Comparison of ENCODE assay signal across 8 cellular contexts in genomic region chr9:128851779-128852600, GRCh38. TPM values are rescaled to one million over a fixed set of nuclear protein-coding genes. Genes with fewer than 3 reads are reported as not detected.
DNase-seq lines count a peak whose midpoint lies in the region; FAIRE-seq and TF ChIP-seq lines count a peak whose summit lies in the region.
"Not testable (repeated sequence)": the region's sequence is repeated elsewhere in the genome, so short reads cannot be mapped to it uniquely, and the experiment has no call there.

No MANE protein-coding gene starts in this region.

- H3K36me3 ChIP-seq in testis (ENCODE audit: low read depth, missing control alignments): not testable (repeated sequence)

- H3K4me1 Mint-ChIP-seq in MCF 10A (ENCODE audit: insufficient read depth, unreplicated experiment): not testable (repeated sequence)
- H3K4me1 Mint-ChIP-seq in mesothelial cell of epicardium: peaks cover 23% of the 10 kb centered on the region

- CTCF ChIA-PET in MCF 10A (lab: Yijun Ruan, JAX): interaction anchor here (0.7 to 4.2 kb wide), 14 partner anchors 10 to 178 kb away, joined by 3 to 71 read pairs (median 4); no protein-coding TSS in a partner anchor

- not testable (repeated sequence) for H3K9me3 Mint-ChIP-seq in MCF 10A (ENCODE audit: unreplicated experiment)
- H3K9me3 Mint-ChIP-seq in mesothelial cell of epicardium: peaks cover 27% of the 10 kb centered on the region

- H3K36me3 Mint-ChIP-seq in MCF 10A (ENCODE audit: insufficient read depth, unreplicated experiment): not testable (repeated sequence)
- peaks cover 17% of the 10 kb centered on the region for H3K36me3 Mint-ChIP-seq in mesothelial cell of epicardium

- H3K4me1 ChIP-seq in testis: not testable (repeated sequence)

- not testable (repeated sequence) for H3K4me3 ChIP-seq in testis

- H3K27me3 Mint-ChIP-seq in MCF 10A (ENCODE audit: insufficient read depth, unreplicated experiment); mesothelial cell of epicardium (ENCODE audit: low read depth): not testable (repeated sequence)

- not testable (repeated sequence) for H3K27ac ChIP-seq in testis

- not testable (repeated sequence) for TF ChIP-seq POLR2A in testis (IDR thresholded peaks at IDR 0.05)

- 81 to 82% methylated on average over 10 of the region's 10 CpGs for WGBS in testis, 2 donors

- H3K27ac Mint-ChIP-seq in MCF 10A (ENCODE audit: low read depth, unreplicated experiment); mesothelial cell of epicardium: not testable (repeated sequence)

- not testable (repeated sequence) for H3K27me3 ChIP-seq in testis

- not testable (repeated sequence) for H3K9me3 ChIP-seq in testis

- DNase-seq in COR-L47 (lab: John Stamatoyannopoulos, UW) (peak; percentile 9), HT1080 (ENCODE audit: low read depth) (peak; percentile 56), NCI-H748 (lab: John Stamatoyannopoulos, UW; ENCODE audit: unreplicated experiment) (peak; percentile 30), SW480 (ENCODE audit: low spot score) (peak; percentile 50), MCF 10A (ENCODE audit: unreplicated experiment) (peak; percentile 58), testis (peak; percentile 58)
- DNase-seq in frontal cortex (ENCODE audit: low spot score in 2 of 2); mesothelial cell of epicardium (ENCODE audit: low spot score in 2 of 2, unreplicated experiment in 2 of 2): not testable (repeated sequence)

- POLR2A ChIA-PET in MCF 10A (lab: Yijun Ruan, JAX): interaction anchor here (0.7 to 1.2 kb wide), 4 partner anchors 13 to 298 kb away, joined by 3 to 6 read pairs (median 4); partner anchors contain the start of genes KYAT1 and LRRC8A

- FAIRE-seq in frontal cortex (lab: Jason Lieb, UNC): peak; percentile 96

- H3K4me3 Mint-ChIP-seq in MCF 10A (ENCODE audit: unreplicated experiment); mesothelial cell of epicardium: not testable (repeated sequence)

- intact Hi-C loops in MCF 10A (cut with micrococcal nuclease): loop anchor here (1.0 to 5.0 kb wide), 2 partner anchors 76 to 155 kb away; no protein-coding TSS in a partner anchor
- intact Hi-C loops in testis (cut with DNase I; ENCODE audit: low total_unique reads): not testable (repeated sequence)

- TF ChIP-seq CTCF in MCF 10A (IDR thresholded peaks at IDR 0.05; ENCODE audit: unreplicated experiment): peak; percentile 67
- peak; percentile 49 for TF ChIP-seq CTCF in mesothelial cell of epicardium (IDR thresholded peaks at IDR 0.05; ENCODE audit: unreplicated experiment)
- peak; percentile 35 to 47 (median 36) for TF ChIP-seq CTCF in testis (IDR thresholded peaks at IDR 0.05)

- BruUV-seq in MCF 10A (replicated peaks; lab: Mats Ljungman, UMichigan): not testable (repeated sequence)

RNA-seq across cellular contexts. Expression of gene SPOUT1, which starts 22.4 kb away (rescaled TPM):
- total RNA-seq in HT1080 (2014; rRNA removed; shearing (Covaris generic)): 32.2 and 36.0 TPM in 2 replicates
- polyA plus RNA-seq in HT1080 (2015; cell fraction: cytosol; rRNA removed): 23.8 and 38.0 TPM in 2 replicates
- polyA plus RNA-seq in HT1080 (2015; cell fraction: nucleus; rRNA removed): 89.9 and 98.7 TPM in 2 replicates
- total RNA-seq in MCF 10A (2022): 30.1 and 32.4 TPM in 2 replicates
- total RNA-seq in frontal cortex: 10.2 TPM
- 34.6 to 44.8 TPM (median 38.1 TPM) in 3 replicates for total RNA-seq in mesothelial cell of epicardium
- 10 to 100 TPM; 34.0 to 43.2 TPM for total RNA-seq in testis
- 14.4 TPM for polyA plus RNA-seq in testis (ENCODE audit: insufficient read depth, low read depth, low replicate concordance)

RNA-seq across cellular contexts. Expression of gene KYAT1, which starts 29.8 kb away (rescaled TPM):
- 7.7 and 8.6 TPM in 2 replicates for total RNA-seq in HT1080 (2014; rRNA removed; shearing (Covaris generic))
- 9.5 and 11.0 TPM in 2 replicates for polyA plus RNA-seq in HT1080 (2015; cell fraction: cytosol; rRNA removed)
- 27.9 and 33.7 TPM in 2 replicates for polyA plus RNA-seq in HT1080 (2015; cell fraction: nucleus; rRNA removed)
- total RNA-seq in MCF 10A (2022): 3.8 and 5.7 TPM in 2 replicates
- total RNA-seq in frontal cortex: 9.8 TPM
- total RNA-seq in mesothelial cell of epicardium: 6.6 to 9.2 TPM (median 8.0 TPM) in 3 replicates
- total RNA-seq in testis: 10 to 100 TPM; 14.0 to 18.0 TPM
- 11.6 TPM for polyA plus RNA-seq in testis (ENCODE audit: insufficient read depth, low read depth, low replicate concordance)

RNA-seq across cellular contexts. Expression of gene LRRC8A, which starts 29.9 kb away (rescaled TPM):
- 65.0 and 71.5 TPM in 2 replicates for total RNA-seq in HT1080 (2014; rRNA removed; shearing (Covaris generic))
- polyA plus RNA-seq in HT1080 (2015; cell fraction: cytosol; rRNA removed): 63.5 and 65.8 TPM in 2 replicates
- polyA plus RNA-seq in HT1080 (2015; cell fraction: nucleus; rRNA removed): 51.5 and 54.0 TPM in 2 replicates
- total RNA-seq in MCF 10A (2022): 30.9 and 31.6 TPM in 2 replicates
- 19.6 TPM for total RNA-seq in frontal cortex
- total RNA-seq in mesothelial cell of epicardium: 33.9 to 35.9 TPM (median 34.6 TPM) in 3 replicates
- total RNA-seq in testis: 10 to 100 TPM; 54.3 to 61.3 TPM
- polyA plus RNA-seq in testis (ENCODE audit: insufficient read depth, low read depth, low replicate concordance): 30.9 TPM

RNA-seq across cellular contexts. Expression of gene ENDOG, which starts 33.7 kb away (rescaled TPM):
- 22.0 and 29.3 TPM in 2 replicates for total RNA-seq in HT1080 (2014; rRNA removed; shearing (Covaris generic))
- polyA plus RNA-seq in HT1080 (2015; cell fraction: cytosol; rRNA removed): 20.0 and 20.9 TPM in 2 replicates
- polyA plus RNA-seq in HT1080 (2015; cell fraction: nucleus; rRNA removed): 15.5 and 16.9 TPM in 2 replicates
- total RNA-seq in MCF 10A (2022): 18.2 and 22.0 TPM in 2 replicates
- 21.6 TPM for total RNA-seq in frontal cortex
- 9.8 to 10.4 TPM (median 10.1 TPM) in 3 replicates for total RNA-seq in mesothelial cell of epicardium
- 10 to 100 TPM; 28.9 to 30.4 TPM for total RNA-seq in testis
- 33.9 TPM for polyA plus RNA-seq in testis (ENCODE audit: insufficient read depth, low read depth, low replicate concordance)
